ENCODE assay signal across 8 cellular contexts in genomic region chr7:66619341-66619948, GRCh38. TPM values are rescaled to one million over a fixed set of nuclear protein-coding genes. Genes with fewer than 3 reads are reported as not detected.
DNase-seq lines count a peak whose midpoint lies in the region; TF ChIP-seq lines count a peak whose summit lies in the region.
"Not testable (repeated sequence)": the region's sequence is repeated elsewhere in the genome, so short reads cannot be mapped to it uniquely, and the experiment has no call there.

No MANE protein-coding gene starts in this region.

- not testable (repeated sequence) for H3K4me3 ChIP-seq in WERI-Rb-1 (ENCODE audit: low read depth, low read length); mesodermal cell (ENCODE audit: extremely low read depth, insufficient read depth, low read length, poor library complexity, severe bottlenecking)

- not testable (repeated sequence) for H3K36me3 ChIP-seq in WERI-Rb-1; mesodermal cell (ENCODE audit: control insufficient read depth, insufficient read depth, low read length)

- not testable (repeated sequence) for H3K27me3 Mint-ChIP-seq in HFFc6 (ENCODE audit: insufficient read depth); glutamatergic neuron (ENCODE audit: unreplicated experiment)

- 40% methylated on average over 1 of the region's 4 CpGs; no CpG with 5 or more reads in 1 of the 2 experiments for WGBS in mesodermal cell (ENCODE audit: insufficient coverage in 2 of 2), 2 experiments

- H3K9me3 Mint-ChIP-seq in HFFc6; glutamatergic neuron (ENCODE audit: unreplicated experiment): not testable (repeated sequence)

- H3K27me3 ChIP-seq in WERI-Rb-1 (ENCODE audit: insufficient read depth, low read depth, severe bottlenecking): not testable (repeated sequence)

- H3K27ac Mint-ChIP-seq in HFFc6 (peak overlapping the region; percentile 31; the same call in 1 of the 2 replicates), glutamatergic neuron (ENCODE audit: unreplicated experiment) (peak overlapping the region; percentile 36)

- not testable (repeated sequence) for H3K4me1 ChIP-seq in mesodermal cell (ENCODE audit: control insufficient read depth, insufficient read depth, low read length, poor library complexity, severe bottlenecking)

- H3K36me3 Mint-ChIP-seq in HFFc6 (ENCODE audit: low read depth); glutamatergic neuron (ENCODE audit: unreplicated experiment): not testable (repeated sequence)

- not testable (repeated sequence) for H3K4me3 Mint-ChIP-seq in HFFc6; glutamatergic neuron (ENCODE audit: unreplicated experiment)

- not testable (repeated sequence) for H3K27ac ChIP-seq in WERI-Rb-1
- H3K27ac ChIP-seq in mesodermal cell (ENCODE audit: low read depth, low read length, severe bottlenecking): peak overlapping the region; percentile 23

- not testable (repeated sequence) for TF ChIP-seq CTCF in HFFc6 (IDR thresholded peaks at IDR 0.05); WERI-Rb-1 (IDR thresholded peaks at IDR 0.05; ENCODE audit: low read depth, low read length); glutamatergic neuron (IDR thresholded peaks at IDR 0.05; ENCODE audit: partially characterized antibody, unreplicated experiment)

- DNase-seq in EH (ENCODE audit: low read depth) (peak; percentile 47), HFFc6 (peak; percentile 19), NCI-H82 (lab: John Stamatoyannopoulos, UW) (peak; percentile 68), WERI-Rb-1 (peak; percentile 30), iris pigment epithelial cell (ENCODE audit: low read depth) (peak; percentile 56), renal cortical epithelial cell (ENCODE audit: low read depth) (peak; percentile 50)
- DNase-seq in glutamatergic neuron: not testable (repeated sequence)

- H3K4me1 Mint-ChIP-seq in HFFc6 (ENCODE audit: low read depth): not testable (repeated sequence)
- H3K4me1 Mint-ChIP-seq in glutamatergic neuron (ENCODE audit: low read depth, unreplicated experiment): peaks cover 12% of the 10 kb centered on the region

- not testable (repeated sequence) for H3K9me3 ChIP-seq in WERI-Rb-1 (ENCODE audit: severe bottlenecking); mesodermal cell (ENCODE audit: control insufficient read depth, low read length)

RNA-seq across cellular contexts. Expression of gene KCTD7, which starts 9.2 kb away (rescaled TPM):
- total RNA-seq in HFFc6 (2021; fragmentation: NEBNext Ultra II Directional; extraction: Animal tissue kit (Norgen Biotek cat#: 25700)): 10 to 100 TPM in 3 of 6 experiments, 1 to 10 TPM in 3; 8.2 to 11.8 (median 10.1) TPM
- total RNA-seq in glutamatergic neuron (ENCODE audit: unreplicated experiment) (48.5 TPM), renal cortical epithelial cell (4.0 and 8.4 TPM in 2 replicates)
- polyA plus RNA-seq in mesodermal cell (2013, experiment 1 of 2): 9.1 TPM
- polyA plus RNA-seq in mesodermal cell (2013, experiment 2 of 2): 8.4 TPM
